1 cellular context compared by ENCODE assay signal in genomic region chr13:27383104-27383921, GRCh38.
TF ChIP-seq lines count a peak whose summit lies in the region.

No MANE protein-coding gene starts in this region.

TF ChIP-seq in HepG2, 621 proteins besides CTCF, POLR2A, EP300 and RAD21 (continued from another document and continues in another):
- TF ChIP-seq ZNF280B (CRISPR knock-in tag; IDR thresholded peaks at IDR 0.05; ENCODE audit: borderline replicate concordance) (peak; percentile 21; the same call in 1 of the 2 replicates), MIER3 (CRISPR knock-in tag; IDR thresholded peaks at IDR 0.05; ENCODE audit: borderline replicate concordance) (no peak), MYPOP (CRISPR knock-in tag; IDR thresholded peaks at IDR 0.05) (peak; percentile 41; the same call in 1 of the 2 replicates), MLX (CRISPR knock-in tag; IDR thresholded peaks at IDR 0.05) (no peak), ZNF615 (CRISPR knock-in tag; IDR thresholded peaks at IDR 0.05; ENCODE audit: borderline replicate concordance) (no peak), JUND (CRISPR knock-in tag; IDR thresholded peaks at IDR 0.05) (peak; percentile 46; the same call in 1 of the 2 replicates), MXI1 (IDR thresholded peaks at IDR 0.05; ENCODE audit: borderline replicate concordance, low read depth, low read length) (no peak), ZBTB3 (CRISPR knock-in tag; IDR thresholded peaks at IDR 0.05; ENCODE audit: borderline replicate concordance, low read depth) (no peak), SMAD1 (CRISPR knock-in tag; IDR thresholded peaks at IDR 0.05; ENCODE audit: borderline replicate concordance, low read depth) (peak; percentile 72; the same call in 1 of the 2 replicates), MLXIP (CRISPR knock-in tag; IDR thresholded peaks at IDR 0.05; ENCODE audit: borderline replicate concordance) (no peak), GLMP (CRISPR knock-in tag; IDR thresholded peaks at IDR 0.05; ENCODE audit: borderline replicate concordance) (no peak), SP1 (IDR thresholded peaks at IDR 0.05) (no peak), SP1 (CRISPR knock-in tag; IDR thresholded peaks at IDR 0.05) (peak; percentile 52), JUN (CRISPR knock-in tag; IDR thresholded peaks at IDR 0.05) (peak; percentile 42; the same call in 1 of the 2 replicates), TFE3 (CRISPR knock-in tag; IDR thresholded peaks at IDR 0.05) (no peak), ARNTL (CRISPR knock-in tag; IDR thresholded peaks at IDR 0.05) (no peak), GABPB1 (CRISPR knock-in tag; IDR thresholded peaks at IDR 0.05) (peak; percentile 45; the same call in 1 of the 2 replicates), ZBTB7A (CRISPR knock-in tag; IDR thresholded peaks at IDR 0.05) (no peak), ZNF263 (CRISPR knock-in tag; IDR thresholded peaks at IDR 0.05) (peak; percentile 65; the same call in 1 of the 2 replicates), NFE2 (CRISPR knock-in tag; IDR thresholded peaks at IDR 0.05) (no peak), ZNF142 (CRISPR knock-in tag; IDR thresholded peaks at IDR 0.05) (no peak), ZNF563 (CRISPR knock-in tag; IDR thresholded peaks at IDR 0.05) (0 out of 2 replicates have a peak, but pooled peaks have one; percentile 6), SP5 (CRISPR knock-in tag; IDR thresholded peaks at IDR 0.05; ENCODE audit: borderline replicate concordance, low read depth) (peak; percentile 40; the same call in 1 of the 2 replicates), ZKSCAN1 (IDR thresholded peaks at IDR 0.05; ENCODE audit: low read length) (no peak), REPIN1 (CRISPR knock-in tag; IDR thresholded peaks at IDR 0.05; ENCODE audit: borderline replicate concordance, low read depth) (peak; percentile 45; the same call in 1 of the 2 replicates), ETV5 (CRISPR knock-in tag; IDR thresholded peaks at IDR 0.05; ENCODE audit: borderline replicate concordance) (no peak), CEBPB (IDR thresholded peaks at IDR 0.05; ENCODE audit: borderline replicate concordance, low read depth, low read length) (no peak), ZNF24 (IDR thresholded peaks at IDR 0.05) (no peak), PAX8 (CRISPR knock-in tag; IDR thresholded peaks at IDR 0.05; ENCODE audit: borderline replicate concordance) (no peak), CREB3 (CRISPR knock-in tag; IDR thresholded peaks at IDR 0.05) (no peak), SNAI1 (CRISPR knock-in tag; IDR thresholded peaks at IDR 0.05; ENCODE audit: borderline replicate concordance) (no peak; the same call in 1 of the 2 replicates), BCL3 (CRISPR knock-in tag; IDR thresholded peaks at IDR 0.05) (peak; percentile 50; the same call in 1 of the 2 replicates), FOXM1 (CRISPR knock-in tag; IDR thresholded peaks at IDR 0.05) (no peak), ZNF687 (CRISPR knock-in tag; IDR thresholded peaks at IDR 0.05) (peak; percentile 94), ETV6 (CRISPR knock-in tag; conservative IDR thresholded peaks at IDR 0.05) (no peak)
